ENCODE assay signal across 3 cellular contexts in the genomic region with DNA sequence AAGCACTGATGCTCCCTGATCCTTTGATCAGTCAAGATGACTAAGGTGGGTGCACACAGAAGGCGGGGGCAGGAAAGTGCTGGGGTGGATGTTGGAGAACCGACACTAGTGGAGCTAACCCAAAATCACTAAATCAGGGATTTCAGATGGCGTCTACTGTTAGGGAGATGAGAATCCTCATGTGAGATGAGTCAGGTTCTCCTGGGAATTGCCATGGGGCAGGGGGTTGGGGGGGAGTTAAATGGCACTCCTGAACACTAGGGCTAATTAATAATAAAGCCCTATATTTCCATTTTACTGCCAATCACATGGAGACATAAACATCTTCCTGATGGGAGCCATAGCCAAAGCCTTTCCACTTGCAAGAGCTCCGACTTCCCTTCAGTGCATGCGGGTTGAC.
"Had no signal": no experiment of that assay in that cellular context is flagged by ENCODE, and none has a peak within 500 bp of the region (broad histone marks: within the 10 kb centered on the region; RNA-seq: fewer than 3 reads in every experiment).

No MANE protein-coding gene starts in this region.

- H3K4me3 ChIP-seq: GM12878 had no signal

- DNase-seq: GDM1, GF-D8 had no signal

- ATAC-seq: GM12878 had no signal
